In the genomic region with DNA sequence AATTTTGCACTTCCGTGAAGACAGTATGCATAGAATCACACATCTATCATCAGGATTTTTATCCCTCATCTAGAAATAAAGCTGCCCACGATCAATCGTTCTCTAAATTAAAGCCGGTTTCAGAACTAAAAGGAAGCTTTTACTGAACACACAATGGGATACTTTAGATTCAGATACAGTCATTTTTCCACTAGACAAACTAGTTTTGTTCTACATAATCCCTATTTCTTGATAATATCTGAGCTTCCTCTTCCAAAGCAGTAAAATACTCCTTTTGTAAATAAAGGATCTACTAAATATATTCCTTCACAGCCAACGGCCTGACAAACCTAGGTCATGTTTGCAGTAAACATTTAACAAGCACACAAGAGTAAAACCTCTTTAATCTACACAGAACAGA, we compare ENCODE assay signal across 12 cellular contexts. TPM values are rescaled to one million over a fixed set of nuclear protein-coding genes. Genes with fewer than 3 reads are reported as not detected.
DNase-seq lines count a peak whose midpoint lies in the region; ATAC-seq and TF ChIP-seq lines count a peak whose summit lies in the region.
"Had no signal": no experiment of that assay in that cellular context is flagged by ENCODE, and none has a peak within 500 bp of the region (broad histone marks: within the 10 kb centered on the region; RNA-seq: fewer than 3 reads in every experiment).

No MANE protein-coding gene starts in this region.

- H2BK20ac ChIP-seq in IMR-90 (ENCODE audit: low read depth, low read length), result no peak overlapping the region

- no peaks in the 10 kb centered on the region; the same call in 1 of the 2 replicates for H3K9me1 ChIP-seq in IMR-90 (ENCODE audit: insufficient read depth, low read length)

- H3K27me3 ChIP-seq in BJ (ENCODE audit: control insufficient read depth, insufficient read depth, low read length), result no peaks in the 10 kb centered on the region
- no peaks in the 10 kb centered on the region for H3K27me3 ChIP-seq in IMR-90 (ENCODE audit: control insufficient read depth, insufficient read depth, low read length)

- H3K4ac ChIP-seq in IMR-90 (ENCODE audit: low read depth, low read length), result no peak overlapping the region

- peak overlapping the region; percentile 32 for H3K4me3 Mint-ChIP-seq in central memory CD8-positive, alpha-beta T cell
- peak overlapping the region; percentile 61 to 76 (median 75) for H3K4me3 Mint-ChIP-seq in nephron

- intact Hi-C loops in IMR-90 (cut with micrococcal nuclease), result loop anchor here (10.0 kb wide), 1 partner anchor 184 kb away; no protein-coding TSS in a partner anchor

- H3K79me1 ChIP-seq in IMR-90 (ENCODE audit: low read depth in 1 of 2, low read length in 2 of 2), result peaks cover 8 to 25% of the 10 kb centered on the region in 2 experiments

- BruUV-seq in IMR-90 (replicated peaks; lab: Mats Ljungman, UMichigan), result no TSS peak

- H4K8ac ChIP-seq in IMR-90 (ENCODE audit: low read depth in 2 of 2, low read length in 2 of 2), result no peak overlapping the region

- no peak overlapping the region for H2BK15ac ChIP-seq in IMR-90 (ENCODE audit: low read depth, low read length)

- no peak overlapping the region for H3K27ac ChIP-seq in IMR-90 (ENCODE audit: insufficient read depth, low read length)

- no peak overlapping the region for H3K23ac ChIP-seq in IMR-90 (ENCODE audit: low read depth, low read length)

- no CpG with 5 or more reads among the region's 5 CpGs for WGBS in IMR-90 (ENCODE audit: extremely low coverage in 2 of 2, insufficient read length in 1 of 2), 2 experiments

- no peak overlapping the region for H2BK120ac ChIP-seq in IMR-90 (ENCODE audit: low read depth, low read length)

- H4K91ac ChIP-seq in IMR-90 (ENCODE audit: insufficient read depth, low read depth, low read length), result no peak overlapping the region

- DNase-seq in BJ (ENCODE audit: low read depth) (no peak), IMR-90 (no peak), DMS79 treated with DMSO at 0.1 percent for 48 hours (lab: John Stamatoyannopoulos, UW) (no peak), AML-193 (lab: John Stamatoyannopoulos, UW) (no peak), DMS153 treated with DMSO at 0.1 percent for 48 hours (lab: John Stamatoyannopoulos, UW; ENCODE audit: unreplicated experiment) (no peak)
- DNase-seq in central memory CD8-positive, alpha-beta T cell (ENCODE audit: low spot score in 2 of 2), result no peak
- DNase-seq: activated CD8-positive, alpha-beta memory T cell treated with anti-CD3 and anti-CD28 coated beads, Interleukin-2, amount 50 U/mL, for 4 hours; DMS79; islet precursor cell; trophoblast cell had no signal

- H3K18ac ChIP-seq in IMR-90 (ENCODE audit: low read depth, low read length), result no peak overlapping the region

- in situ Hi-C loops in IMR-90 (cut with MboI; ENCODE audit: low sequenced_read_pairs), result no loop called here

- no peak for ATAC-seq in IMR-90 (ENCODE audit: low read depth)
- ATAC-seq in central memory CD8-positive, alpha-beta T cell (replicated peaks; ENCODE audit: extremely low read depth, poor library complexity, severe bottlenecking), result no peak
- ATAC-seq in GM21619 (IDR thresholded peaks at IDR 0.05; ENCODE audit: unreplicated experiment), result no peak

- CTCF ChIA-PET in BJ (lab: Yijun Ruan, JAX) (no interaction called here), IMR-90 (lab: Yijun Ruan, JAX) (no interaction called here)

- H3K4me1 ChIP-seq in IMR-90 (ENCODE audit: control insufficient read depth, insufficient read depth, low read length), result peaks cover 5% of the 10 kb centered on the region; the same call in 1 of the 2 replicates

- H3K9me3 Mint-ChIP-seq in central memory CD8-positive, alpha-beta T cell, result no peaks in the 10 kb centered on the region
- no peaks in the 10 kb centered on the region for H3K9me3 Mint-ChIP-seq in nephron

- peak overlapping the region; percentile 9 for H2BK5ac ChIP-seq in IMR-90 (ENCODE audit: low read depth, low read length, poor library complexity, severe bottlenecking)

- peaks cover 40% of the 10 kb centered on the region for H3K36me3 Mint-ChIP-seq in central memory CD8-positive, alpha-beta T cell (ENCODE audit: insufficient read depth)
- peaks cover 23% of the 10 kb centered on the region for H3K36me3 Mint-ChIP-seq in nephron (ENCODE audit: low read depth)

- H3K27me3 Mint-ChIP-seq in central memory CD8-positive, alpha-beta T cell, result no peaks in the 10 kb centered on the region
- H3K27me3 Mint-ChIP-seq in nephron (ENCODE audit: low read depth), result no peaks in the 10 kb centered on the region

- TF ChIP-seq CTCF in BJ (IDR thresholded peaks at IDR 0.05; ENCODE audit: insufficient read depth, low read depth, low read length) (no peak), IMR-90 (conservative IDR thresholded peaks at IDR 0.05; ENCODE audit: low read depth, low read length) (no peak), nephron (IDR thresholded peaks at IDR 0.05; ENCODE audit: unreplicated experiment in 3 of 3) (no peak)

- 0 out of 2 replicates have a peak, but pooled peaks cover 2% of the 10 kb centered on the region for H3K36me3 ChIP-seq in BJ (ENCODE audit: control insufficient read depth, insufficient read depth, low read length)
- H3K36me3 ChIP-seq in IMR-90 (ENCODE audit: control insufficient read depth, insufficient read depth, low read length), result peaks cover 9% of the 10 kb centered on the region

- dilution Hi-C loops in IMR-90 (cut with HindIII; ENCODE audit: low sequenced_read_pairs, unreplicated experiment), result no loop called here

- H3K9me3 ChIP-seq in IMR-90 (ENCODE audit: control insufficient read depth, insufficient read depth, low read length), result no peaks in the 10 kb centered on the region

- no peak for TF ChIP-seq POLR2A in IMR-90 (IDR thresholded peaks at IDR 0.05; ENCODE audit: low read depth, low read length)

- no peak overlapping the region for H4K5ac ChIP-seq in IMR-90 (ENCODE audit: low read depth, low read length)

- no peak overlapping the region for H2AFZ ChIP-seq in IMR-90 (replicated peaks; ENCODE audit: low read length, poor library complexity)

- H2AK5ac ChIP-seq in IMR-90 (ENCODE audit: low read depth, low read length), result no peak overlapping the region

- peaks cover 3% of the 10 kb centered on the region; the same call in 1 of the 2 replicates for H4K20me1 ChIP-seq in IMR-90 (ENCODE audit: insufficient read depth, low read length)

- H3K27ac Mint-ChIP-seq in central memory CD8-positive, alpha-beta T cell (ENCODE audit: low read depth), result no peak overlapping the region
- peak overlapping the region; percentile 15 to 48 (median 31) for H3K27ac Mint-ChIP-seq in nephron

- peak overlapping the region; percentile 68; the same call in 1 of the 2 replicates for H3K4me2 ChIP-seq in IMR-90 (ENCODE audit: low read depth, low read length)

- POLR2A ChIA-PET in BJ (lab: Charles Lee), result interaction anchor here (0.6 kb wide), 1 partner anchor 72 kb away, joined by 3 read pairs; no protein-coding TSS in a partner anchor
- POLR2A ChIA-PET in IMR-90 (lab: Charles Lee; ENCODE audit: unreplicated experiment), result no interaction called here

- H3K56ac ChIP-seq in IMR-90 (ENCODE audit: extremely low read depth, insufficient read depth, low read length), result no peak overlapping the region

- H3K4me3 ChIP-seq in BJ (ENCODE audit: low read depth, low read length) (peak overlapping the region; percentile 28), IMR-90 (ENCODE audit: insufficient read depth, low read depth, low read length) (no peak overlapping the region)

- no peak overlapping the region for H3K14ac ChIP-seq in IMR-90 (replicated peaks; ENCODE audit: low read depth, low read length)

- TF ChIP-seq RAD21 in IMR-90 (IDR thresholded peaks at IDR 0.05; ENCODE audit: low read length), result no peak

- peaks cover 62% of the 10 kb centered on the region for H3K4me1 Mint-ChIP-seq in central memory CD8-positive, alpha-beta T cell
- H3K4me1 Mint-ChIP-seq in nephron, result peaks cover 41% of the 10 kb centered on the region

- no peak overlapping the region for H3K9ac ChIP-seq in IMR-90 (ENCODE audit: low read depth, low read length)

- H2AK9ac ChIP-seq in IMR-90 (replicated peaks; ENCODE audit: low read depth, low read length, poor library complexity), result no peak overlapping the region

TF ChIP-seq in IMR-90, 13 proteins besides CTCF, POLR2A, EP300 and RAD21:
- TF ChIP-seq CEBPB (IDR thresholded peaks at IDR 0.05; ENCODE audit: low read depth, low read length), result no peak
- TF ChIP-seq SMC3 (IDR thresholded peaks at IDR 0.05; ENCODE audit: low read depth, low read length), result no peak
- TF ChIP-seq MAFK (IDR thresholded peaks at IDR 0.05; ENCODE audit: low read depth, low read length), result no peak
- TF ChIP-seq, protein P1, sequence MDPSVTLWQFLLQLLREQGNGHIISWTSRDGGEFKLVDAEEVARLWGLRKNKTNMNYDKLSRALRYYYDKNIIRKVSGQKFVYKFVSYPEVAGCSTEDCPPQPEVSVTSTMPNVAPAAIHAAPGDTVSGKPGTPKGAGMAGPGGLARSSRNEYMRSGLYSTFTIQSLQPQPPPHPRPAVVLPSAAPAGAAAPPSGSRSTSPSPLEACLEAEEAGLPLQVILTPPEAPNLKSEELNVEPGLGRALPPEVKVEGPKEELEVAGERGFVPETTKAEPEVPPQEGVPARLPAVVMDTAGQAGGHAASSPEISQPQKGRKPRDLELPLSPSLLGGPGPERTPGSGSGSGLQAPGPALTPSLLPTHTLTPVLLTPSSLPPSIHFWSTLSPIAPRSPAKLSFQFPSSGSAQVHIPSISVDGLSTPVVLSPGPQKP (IDR thresholded peaks at IDR 0.05; ENCODE audit: borderline replicate concordance, low read depth, low read length), result no peak
- no peak for TF ChIP-seq BHLHE40 (IDR thresholded peaks at IDR 0.05; ENCODE audit: low read depth, low read length)
- no peak for TF ChIP-seq MAZ (IDR thresholded peaks at IDR 0.05; ENCODE audit: borderline replicate concordance, low read depth, low read length)
- TF ChIP-seq FOS (IDR thresholded peaks at IDR 0.05; ENCODE audit: low read depth, low read length), result no peak
- TF ChIP-seq RFX5 (IDR thresholded peaks at IDR 0.05; ENCODE audit: low read depth, low read length), result no peak
- TF ChIP-seq NFE2L2 (IDR thresholded peaks at IDR 0.05; ENCODE audit: low read depth, low read length), result no peak
- TF ChIP-seq CHD1 (IDR thresholded peaks at IDR 0.05; ENCODE audit: low read depth, low read length), result no peak

RNA-seq across cellular contexts. Expression of a gene that starts 2.0 kb away (rescaled TPM):
- polyA plus RNA-seq in BJ (2011; rRNA removed) (12.9 and 22.5 TPM in 2 replicates), IMR-90 (2012; rRNA removed) (6.7 and 7.1 TPM in 2 replicates)
- polyA minus RNA-seq in BJ (2011; rRNA and poly(A)+ RNA removed), result 17.2 and 17.8 TPM in 2 replicates
- 16.7 and 19.2 TPM in 2 replicates for total RNA-seq in IMR-90 (2012; rRNA removed)
- polyA plus RNA-seq in IMR-90 (2012; cell fraction: cytosol; rRNA removed), result 1.9 and 2.1 TPM in 2 replicates
- polyA plus RNA-seq in IMR-90 (2012; cell fraction: nucleus; rRNA removed; ENCODE audit: low replicate concordance), result 5.7 and 18.4 TPM in 2 replicates

RNA-seq across cellular contexts. Expression of a gene that starts 2.2 kb away (rescaled TPM):
- polyA plus RNA-seq in BJ (2011; rRNA removed) (25.1 and 39.3 TPM in 2 replicates), IMR-90 (2012; rRNA removed) (15.3 and 16.6 TPM in 2 replicates)
- 28.2 and 41.9 TPM in 2 replicates for polyA minus RNA-seq in BJ (2011; rRNA and poly(A)+ RNA removed)
- 45.3 and 67.2 TPM in 2 replicates for total RNA-seq in IMR-90 (2012; rRNA removed)
- polyA plus RNA-seq in IMR-90 (2012; cell fraction: cytosol; rRNA removed), result 3.0 and 4.6 TPM in 2 replicates
- polyA plus RNA-seq in IMR-90 (2012; cell fraction: nucleus; rRNA removed; ENCODE audit: low replicate concordance), result 3.2 and 32.7 TPM in 2 replicates
